ENCODE assay signal across 10 cellular contexts in genomic region chr1:235945775-235946565, GRCh38.
DNase-seq lines count a peak whose midpoint lies in the region; ATAC-seq and TF ChIP-seq lines count a peak whose summit lies in the region.
"Had no signal": no experiment of that assay in that cellular context is flagged by ENCODE, and none has a peak within 500 bp of the region (broad histone marks: within the 10 kb centered on the region; RNA-seq: fewer than 3 reads in every experiment).

No MANE protein-coding gene starts in this region.

- no peaks in the 10 kb centered on the region for H3K9me3 Mint-ChIP-seq in activated CD4-positive, alpha-beta T cell treated with anti-CD3 and anti-CD28 coated beads, Interleukin-2, amount 10 ng/mL, durations not matched to agents 7 days and 5 days
- H3K9me3 Mint-ChIP-seq in type B pancreatic cell (peaks cover 3% of the 10 kb centered on the region), endothelial cell (ENCODE audit: unreplicated experiment) (no peaks in the 10 kb centered on the region)

- peak overlapping the region; percentile 37 for H3K27ac Mint-ChIP-seq in activated CD4-positive, alpha-beta T cell treated with anti-CD3 and anti-CD28 coated beads, Interleukin-2, amount 10 ng/mL, durations not matched to agents 7 days and 5 days
- peak overlapping the region; percentile 9 for H3K27ac Mint-ChIP-seq in type B pancreatic cell
- H3K27ac Mint-ChIP-seq in endothelial cell (ENCODE audit: unreplicated experiment), result no peak overlapping the region

- H3K27ac ChIP-seq in brain microvascular endothelial cell, result peak overlapping the region; percentile 7
- H3K27ac ChIP-seq in esophagus muscularis mucosa (replicated peaks in 1 of 4), result no peak overlapping the region
- H3K27ac ChIP-seq: 22Rv1 had no signal

- H3K9me3 ChIP-seq in esophagus muscularis mucosa, result no peaks in the 10 kb centered on the region

- H3K4me1 ChIP-seq in esophagus muscularis mucosa, result peaks cover 0 to 17% (median 6%) of the 10 kb centered on the region in 4 donors

- no peak for TF ChIP-seq EP300 in esophagus muscularis mucosa (IDR thresholded peaks at IDR 0.05)

- in situ Hi-C loops in brain microvascular endothelial cell (cut with HindIII; ENCODE audit: low pct_ligation_motif_present, low sequenced_read_pairs), result no loop called here

- DNase-seq in activated CD4-positive, alpha-beta T cell treated with anti-CD3 and anti-CD28 coated beads, Interleukin-2, amount 10 ng/mL, durations not matched to agents 7 days and 5 days, result no peak
- no peak for DNase-seq in activated CD4-positive, alpha-beta T cell treated with anti-CD3 and anti-CD28 coated beads for 48 hours
- DNase-seq in brain microvascular endothelial cell, result no peak
- no peak for DNase-seq in type B pancreatic cell (ENCODE audit: extremely low spot score, unreplicated experiment)
- DNase-seq in endothelial cell (ENCODE audit: low spot score), result no peak
- no peak for DNase-seq in esophagus muscularis mucosa (ENCODE audit: extremely low spot score)
- no peak for DNase-seq in cerebellar nuclear complex (lab: John Stamatoyannopoulos, UW)
- DNase-seq: activated CD4-positive, CD25-positive, alpha-beta regulatory T cell treated with anti-CD3 and anti-CD28 coated beads, Interleukin-2, amount 50 U/mL, for 72 hours had no signal

- H3K4me1 Mint-ChIP-seq in activated CD4-positive, alpha-beta T cell treated with anti-CD3 and anti-CD28 coated beads, Interleukin-2, amount 10 ng/mL, durations not matched to agents 7 days and 5 days, result peaks cover 8% of the 10 kb centered on the region
- H3K4me1 Mint-ChIP-seq in type B pancreatic cell (ENCODE audit: unreplicated experiment) (peaks cover 9% of the 10 kb centered on the region), endothelial cell (ENCODE audit: unreplicated experiment) (peaks cover 10% of the 10 kb centered on the region)

- WGBS in esophagus muscularis mucosa, result 80% methylated on average over 15 of the region's 15 CpGs

- CTCF ChIA-PET in activated CD4-positive, alpha-beta T cell treated with anti-CD3 and anti-CD28 coated beads, Interleukin-2, amount 10 ng/mL, durations not matched to agents 7 days and 5 days (lab: Charles Lee), result interaction anchor here (1.3 kb wide), 1 partner anchor 26 kb away, joined by 5 read pairs; no protein-coding TSS in a partner anchor

- H3K4me3 Mint-ChIP-seq in activated CD4-positive, alpha-beta T cell treated with anti-CD3 and anti-CD28 coated beads, Interleukin-2, amount 10 ng/mL, durations not matched to agents 7 days and 5 days, result no peak overlapping the region
- H3K4me3 Mint-ChIP-seq in type B pancreatic cell (no peak overlapping the region), endothelial cell (ENCODE audit: unreplicated experiment) (no peak overlapping the region)

- TF ChIP-seq POLR2A in esophagus muscularis mucosa (IDR thresholded peaks at IDR 0.05; ENCODE audit: low read depth), result no peak

- POLR2A ChIA-PET in activated CD4-positive, alpha-beta T cell treated with anti-CD3 and anti-CD28 coated beads, Interleukin-2, amount 10 ng/mL, durations not matched to agents 7 days and 5 days (lab: Charles Lee), result no interaction called here

- no peaks in the 10 kb centered on the region for H3K27me3 Mint-ChIP-seq in activated CD4-positive, alpha-beta T cell treated with anti-CD3 and anti-CD28 coated beads, Interleukin-2, amount 10 ng/mL, durations not matched to agents 7 days and 5 days
- peaks cover 3% of the 10 kb centered on the region for H3K27me3 Mint-ChIP-seq in type B pancreatic cell
- peaks cover 3% of the 10 kb centered on the region for H3K27me3 Mint-ChIP-seq in endothelial cell (ENCODE audit: unreplicated experiment)

- no peaks in the 10 kb centered on the region for H3K36me3 Mint-ChIP-seq in activated CD4-positive, alpha-beta T cell treated with anti-CD3 and anti-CD28 coated beads, Interleukin-2, amount 10 ng/mL, durations not matched to agents 7 days and 5 days (ENCODE audit: low read depth)
- H3K36me3 Mint-ChIP-seq in type B pancreatic cell (no peaks in the 10 kb centered on the region), endothelial cell (ENCODE audit: low read depth, unreplicated experiment) (no peaks in the 10 kb centered on the region)

- H3K36me3 ChIP-seq in brain microvascular endothelial cell (replicated peaks) (no peaks in the 10 kb centered on the region), esophagus muscularis mucosa (no peaks in the 10 kb centered on the region)

- H3K4me3 ChIP-seq in brain microvascular endothelial cell (ENCODE audit: low read depth, low read length), result no peak overlapping the region
- H3K4me3 ChIP-seq in esophagus muscularis mucosa, result no peak overlapping the region

- H3K27me3 ChIP-seq in brain microvascular endothelial cell (replicated peaks), result no peaks in the 10 kb centered on the region
- H3K27me3 ChIP-seq in esophagus muscularis mucosa, result no peaks in the 10 kb centered on the region

- TF ChIP-seq CTCF in brain microvascular endothelial cell (IDR thresholded peaks at IDR 0.05; ENCODE audit: low read depth, low read length, missing control alignments) (no peak), type B pancreatic cell (conservative IDR thresholded peaks at IDR 0.05) (no peak), endothelial cell (IDR thresholded peaks at IDR 0.05; ENCODE audit: unreplicated experiment) (no peak), esophagus muscularis mucosa (IDR thresholded peaks at IDR 0.05) (no peak)

- peak; percentile 51 for ATAC-seq in HG03108 (IDR thresholded peaks at IDR 0.05; ENCODE audit: unreplicated experiment)

- intact Hi-C loops in esophagus muscularis mucosa (cut with DNase I), result no loop called here
